ENCODE assay signal across 8 cellular contexts in genomic region chr1:18109756-18110597, GRCh38. TPM values are rescaled to one million over a fixed set of nuclear protein-coding genes. Genes with fewer than 3 reads are reported as not detected.
DNase-seq lines count a peak whose midpoint lies in the region; ATAC-seq and TF ChIP-seq lines count a peak whose summit lies in the region.

No MANE protein-coding gene starts in this region.

- H3K36me3 Mint-ChIP-seq in nephron (ENCODE audit: low read depth), result no peaks in the 10 kb centered on the region
- H3K36me3 Mint-ChIP-seq in naive thymus-derived CD8-positive, alpha-beta T cell, result peaks cover 0 to 2% (median 0%) of the 10 kb centered on the region in 3 donors

- H3K4me1 Mint-ChIP-seq in nephron, result peaks cover 23% of the 10 kb centered on the region
- H3K4me1 Mint-ChIP-seq in naive thymus-derived CD8-positive, alpha-beta T cell, result peaks cover 12 to 39% (median 18%) of the 10 kb centered on the region in 4 donors

- TF ChIP-seq CTCF in nephron (IDR thresholded peaks at IDR 0.05; ENCODE audit: unreplicated experiment in 3 of 3), result peak in 2 of 3 experiments; percentile 19 to 38

- no peak for ATAC-seq in naive thymus-derived CD8-positive, alpha-beta T cell

- POLR2A ChIA-PET in naive thymus-derived CD8-positive, alpha-beta T cell (lab: Charles Lee), result no interaction called here

- DNase-seq in DMS153 (lab: John Stamatoyannopoulos, UW), result peak; percentile 70
- peak; percentile 21 for DNase-seq in NCI-H2029 treated with DMSO at 0.1 percent for 48 hours (lab: John Stamatoyannopoulos, UW)
- peak; percentile 85 for DNase-seq in ecto neural progenitor cell (ENCODE audit: low spot score)
- DNase-seq in NAMALWA (ENCODE audit: low spot score), result no peak
- no peak for DNase-seq in naive thymus-derived CD8-positive, alpha-beta T cell
- DNase-seq in 8988T, result no peak
- DNase-seq in T-helper 1 cell, result no peak

- no peaks in the 10 kb centered on the region for H3K9me3 Mint-ChIP-seq in nephron
- H3K9me3 Mint-ChIP-seq in naive thymus-derived CD8-positive, alpha-beta T cell, result no peaks in the 10 kb centered on the region

- H3K4me3 Mint-ChIP-seq in nephron, result peak overlapping the region in 2 of 3 experiments; percentile 52 to 65
- peak overlapping the region in 4 of 10 donors; percentile 20 to 77 (median 58) for H3K4me3 Mint-ChIP-seq in naive thymus-derived CD8-positive, alpha-beta T cell

- H3K27ac Mint-ChIP-seq in nephron, result no peak overlapping the region
- no peak overlapping the region for H3K27ac Mint-ChIP-seq in naive thymus-derived CD8-positive, alpha-beta T cell

- peaks cover 98% of the 10 kb centered on the region for H3K27me3 Mint-ChIP-seq in nephron (ENCODE audit: low read depth)
- peaks cover 37 to 83% (median 63%) of the 10 kb centered on the region in 5 donors for H3K27me3 Mint-ChIP-seq in naive thymus-derived CD8-positive, alpha-beta T cell

RNA-seq across cellular contexts. Expression of gene IGSF21, which starts 2.4 kb away (rescaled TPM):
- not detected for total RNA-seq in naive thymus-derived CD8-positive, alpha-beta T cell
- polyA plus RNA-seq in naive thymus-derived CD8-positive, alpha-beta T cell, result not detected

Comparison
In these comparisons a context has a peak if more than half of its experiments do, and no peak if none do; other contexts are left out.
1. DNase-seq: peak in DMS153 (single experiment), NCI-H2029 treated with DMSO at 0.1 percent for 48 hours (single experiment) and ecto neural progenitor cell (single experiment); none in NAMALWA (single experiment), naive thymus-derived CD8-positive, alpha-beta T cell (0 of 10), 8988T (single experiment) and T-helper 1 cell (0 of 5).